In the genomic region with DNA sequence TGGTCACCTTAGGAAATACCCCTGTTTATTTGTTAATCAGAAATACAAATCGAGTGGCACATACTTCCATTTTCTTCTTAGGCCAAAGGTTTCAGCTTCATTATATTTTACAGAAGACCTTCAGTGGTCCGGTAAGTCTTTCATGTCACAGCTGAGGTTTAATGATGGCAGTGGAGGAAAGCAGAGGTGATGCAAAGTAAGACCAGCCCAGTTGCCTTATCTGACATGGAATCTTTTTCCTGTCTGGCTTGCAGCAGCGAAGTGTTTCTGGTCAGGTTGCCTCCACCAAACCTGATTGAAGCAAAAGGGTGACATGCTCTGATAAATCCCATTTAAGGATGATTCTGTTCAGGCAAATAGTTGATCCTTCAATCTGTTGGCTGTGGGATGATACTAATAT, we compare ENCODE assay signal across 19 cellular contexts.
DNase-seq lines count a peak whose midpoint lies in the region; ATAC-seq and TF ChIP-seq lines count a peak whose summit lies in the region.
"Had no signal": no experiment of that assay in that cellular context is flagged by ENCODE, and none has a peak within 500 bp of the region (broad histone marks: within the 10 kb centered on the region; RNA-seq: fewer than 3 reads in every experiment).

No MANE protein-coding gene starts in this region.

- intact Hi-C loops in CD4-positive, alpha-beta T cell (cut with DNase I, micrococcal nuclease) = no loop called here
- intact Hi-C loops in Caco-2 (cut with micrococcal nuclease; ENCODE audit: unreplicated experiment) = no loop called here
- intact Hi-C loops in Right ventricle myocardium inferior (cut with DNase I) = no loop called here

- H3K4me1 Mint-ChIP-seq in CD4-positive, alpha-beta T cell (ENCODE audit: low read depth) = peaks cover 58% of the 10 kb centered on the region
- H3K4me1 Mint-ChIP-seq in Caco-2 (ENCODE audit: low read depth, unreplicated experiment) = no peaks in the 10 kb centered on the region
- H3K4me1 Mint-ChIP-seq in T-cell = peaks cover 29 to 61% (median 42%) of the 10 kb centered on the region in 3 donors
- H3K4me1 Mint-ChIP-seq in activated naive CD8-positive, alpha-beta T cell treated with anti-CD3 and anti-CD28 coated beads, Interleukin-2, amount 50 U/mL, for 24 hours = peaks cover 72% of the 10 kb centered on the region

- no peak for TF ChIP-seq CTCF in CD4-positive, alpha-beta T cell (IDR thresholded peaks at IDR 0.05)
- TF ChIP-seq CTCF in Caco-2 (IDR thresholded peaks at IDR 0.05; ENCODE audit: insufficient read depth in 1 of 2, low read depth in 1 of 2, low read length in 1 of 2, severe bottlenecking in 1 of 2, unreplicated experiment in 1 of 2) (no peak), right atrium auricular region (IDR thresholded peaks at IDR 0.05) (no peak)

- H3K9me3 Mint-ChIP-seq in CD4-positive, alpha-beta T cell = no peaks in the 10 kb centered on the region
- H3K9me3 Mint-ChIP-seq in Caco-2 (ENCODE audit: unreplicated experiment) (no peaks in the 10 kb centered on the region), T-cell (no peaks in the 10 kb centered on the region)
- H3K9me3 Mint-ChIP-seq in activated naive CD8-positive, alpha-beta T cell treated with anti-CD3 and anti-CD28 coated beads, Interleukin-2, amount 50 U/mL, for 24 hours = no peaks in the 10 kb centered on the region

- H3K4me3 ChIP-seq in Caco-2 (ENCODE audit: low read depth, low read length) (no peak overlapping the region), right atrium auricular region (no peak overlapping the region)
- H3K4me3 ChIP-seq: gastrocnemius medialis, HAP-1, lung, upper lobe of left lung had no signal

- DNase-seq in CD4-positive, alpha-beta T cell = no peak
- DNase-seq in Caco-2 (no peak), T-cell (no peak), right atrium auricular region (ENCODE audit: low spot score) (no peak), Right ventricle myocardium inferior (ENCODE audit: missing footprints) (no peak)
- no peak for DNase-seq in activated naive CD8-positive, alpha-beta T cell treated with anti-CD3 and anti-CD28 coated beads, Interleukin-2, amount 50 U/mL, for 24 hours
- DNase-seq: activated effector memory CD4-positive, alpha-beta T cell treated with anti-CD3 and anti-CD28 coated beads, Interleukin-2, amount 50 U/mL, for 16 hours; anterior cingulate cortex; caudate nucleus; gastrocnemius medialis; kidney; MM.1S; SHP77; stimulated activated CD4-positive, alpha-beta T cell treated with anti-CD3 and anti-CD28 coated beads, Interleukin-4, amount 100 ng/mL, for 24 hours; upper lobe of left lung had no signal

- H3K27me3 Mint-ChIP-seq in CD4-positive, alpha-beta T cell = no peaks in the 10 kb centered on the region
- no peaks in the 10 kb centered on the region for H3K27me3 Mint-ChIP-seq in Caco-2 (ENCODE audit: insufficient read depth, unreplicated experiment)
- H3K27me3 Mint-ChIP-seq in T-cell = no peaks in the 10 kb centered on the region
- no peaks in the 10 kb centered on the region for H3K27me3 Mint-ChIP-seq in activated naive CD8-positive, alpha-beta T cell treated with anti-CD3 and anti-CD28 coated beads, Interleukin-2, amount 50 U/mL, for 24 hours

- CTCF ChIA-PET in CD4-positive, alpha-beta T cell (lab: Charles Lee) = interaction anchor here (2.5 kb wide), 1 partner anchor 37 kb away, joined by 6 read pairs; no protein-coding TSS in a partner anchor
- CTCF ChIA-PET in Caco-2 (lab: Charles Lee) (no interaction called here), T-cell (lab: Charles Lee) (interaction anchor here (0.5 to 2.9 kb wide), 4 partner anchors 37 to 392 kb away, joined by 3 to 12 read pairs (median 3); no protein-coding TSS in a partner anchor)

- POLR2A ChIA-PET in CD4-positive, alpha-beta T cell (lab: Charles Lee) = interaction anchor here (1.0 to 1.2 kb wide), 2 partner anchors 18 to 87 kb away, joined by 3 read pairs; no protein-coding TSS in a partner anchor
- POLR2A ChIA-PET in Caco-2 (lab: Charles Lee) = no interaction called here
- POLR2A ChIA-PET in T-cell (lab: Charles Lee) = interaction anchor here in 1 of 2 donors (0.6 kb wide), 1 partner anchor 215 kb away, joined by 5 read pairs; no protein-coding TSS in a partner anchor

- TSS peak; percentile 37 for BruUV-seq in Caco-2 (replicated peaks; lab: Mats Ljungman, UMichigan)

- H3K36me3 Mint-ChIP-seq in CD4-positive, alpha-beta T cell (ENCODE audit: low read depth) = peaks cover 14% of the 10 kb centered on the region
- H3K36me3 Mint-ChIP-seq in Caco-2 (ENCODE audit: insufficient read depth, unreplicated experiment) (peaks cover 5% of the 10 kb centered on the region), T-cell (peaks cover 17% of the 10 kb centered on the region)
- H3K36me3 Mint-ChIP-seq in activated naive CD8-positive, alpha-beta T cell treated with anti-CD3 and anti-CD28 coated beads, Interleukin-2, amount 50 U/mL, for 24 hours (ENCODE audit: low read depth) = peaks cover 11% of the 10 kb centered on the region

- H3K4me1 ChIP-seq in Caco-2 (no peaks in the 10 kb centered on the region), right atrium auricular region (no peaks in the 10 kb centered on the region)
- H3K4me1 ChIP-seq: gastrocnemius medialis, upper lobe of left lung had no signal

- H3K4me3 Mint-ChIP-seq in CD4-positive, alpha-beta T cell = no peak overlapping the region
- no peak overlapping the region for H3K4me3 Mint-ChIP-seq in Caco-2 (ENCODE audit: unreplicated experiment)
- no peak overlapping the region for H3K4me3 Mint-ChIP-seq in T-cell
- H3K4me3 Mint-ChIP-seq in activated naive CD8-positive, alpha-beta T cell treated with anti-CD3 and anti-CD28 coated beads, Interleukin-2, amount 50 U/mL, for 24 hours = peak overlapping the region; percentile 54

- H3K9me3 ChIP-seq in CD4-positive, alpha-beta T cell (ENCODE audit: control insufficient read depth, low read length) = no peaks in the 10 kb centered on the region
- H3K9me3 ChIP-seq in Caco-2 (no peaks in the 10 kb centered on the region), right atrium auricular region (no peaks in the 10 kb centered on the region)
- H3K9me3 ChIP-seq: gastrocnemius medialis, HAP-1, upper lobe of left lung had no signal

- H3K36me3 ChIP-seq in Caco-2 (ENCODE audit: control insufficient read depth, insufficient read depth, low read length) (no peaks in the 10 kb centered on the region), right atrium auricular region (no peaks in the 10 kb centered on the region)
- H3K36me3 ChIP-seq: gastrocnemius medialis, HAP-1 had no signal

- H3K27ac ChIP-seq in CD4-positive, alpha-beta T cell (ENCODE audit: low read depth, low read length) = no peak overlapping the region
- H3K27ac ChIP-seq in right atrium auricular region = no peak overlapping the region
- H3K27ac ChIP-seq: gastrocnemius medialis, upper lobe of left lung had no signal

- no peaks in the 10 kb centered on the region for H3K27me3 ChIP-seq in CD4-positive, alpha-beta T cell (ENCODE audit: control insufficient read depth, insufficient read depth, low read length)
- H3K27me3 ChIP-seq in Caco-2 (replicated peaks; ENCODE audit: control insufficient read depth, insufficient read depth, low read length) (no peaks in the 10 kb centered on the region), right atrium auricular region (no peaks in the 10 kb centered on the region)
- H3K27me3 ChIP-seq: gastrocnemius medialis, upper lobe of left lung had no signal

- H3K27ac Mint-ChIP-seq in CD4-positive, alpha-beta T cell = peak overlapping the region; percentile 14
- H3K27ac Mint-ChIP-seq in Caco-2 (ENCODE audit: unreplicated experiment) (no peak overlapping the region), T-cell (peak overlapping the region; percentile 7 to 37)
- H3K27ac Mint-ChIP-seq in activated naive CD8-positive, alpha-beta T cell treated with anti-CD3 and anti-CD28 coated beads, Interleukin-2, amount 50 U/mL, for 24 hours = peak overlapping the region; percentile 78

- ATAC-seq in CD4-positive, alpha-beta T cell (ENCODE audit: poor library complexity) = no peak
- ATAC-seq in T-cell (replicated peaks in 1 of 4) (no peak), GM21723 (IDR thresholded peaks at IDR 0.05; ENCODE audit: unreplicated experiment) (no peak), Right ventricle myocardium inferior (no peak)
- peak; percentile 44 for ATAC-seq in activated naive CD8-positive, alpha-beta T cell treated with anti-CD3 and anti-CD28 coated beads, Interleukin-2, amount 50 U/mL, for 24 hours
- ATAC-seq: gastrocnemius medialis, HepG2 had no signal
